11 cellular contexts compared by ENCODE assay signal in genomic region chr15:73602444-73602843, GRCh38. TPM values are rescaled to one million over a fixed set of nuclear protein-coding genes. Genes with fewer than 3 reads are reported as not detected.
DNase-seq lines count a peak whose midpoint lies in the region; ATAC-seq, FAIRE-seq and TF ChIP-seq lines count a peak whose summit lies in the region.
"Had no signal": no experiment of that assay in that cellular context is flagged by ENCODE, and none has a peak within 500 bp of the region (broad histone marks: within the 10 kb centered on the region; RNA-seq: fewer than 3 reads in every experiment).

No MANE protein-coding gene starts in this region.

- H2BK120ac ChIP-seq in H1 (replicated peaks; ENCODE audit: low read depth, low read length) = no peak overlapping the region

- no peak for TF ChIP-seq CTCF in breast epithelium (IDR thresholded peaks at IDR 0.05)
- no peak for TF ChIP-seq CTCF in MCF 10A (IDR thresholded peaks at IDR 0.05; ENCODE audit: unreplicated experiment)
- TF ChIP-seq CTCF in H1 (IDR thresholded peaks at IDR 0.05; ENCODE audit: control extremely low read depth in 1 of 3, insufficient read depth in 1 of 3, low read depth in 1 of 3, low read length in 3 of 3) = no peak

- peaks cover 14% of the 10 kb centered on the region for H3K79me1 ChIP-seq in H1 (ENCODE audit: low read depth, low read length)

- H3K27me3 ChIP-seq in breast epithelium = no peaks in the 10 kb centered on the region
- no peaks in the 10 kb centered on the region for H3K27me3 ChIP-seq in H1 (replicated peaks in 1 of 4; ENCODE audit: control insufficient read depth in 3 of 4, extremely low read depth in 1 of 4, insufficient read depth in 3 of 4, low read length in 3 of 4)
- H3K27me3 ChIP-seq in muscle layer of duodenum (ENCODE audit: low read depth, low read length) = no peaks in the 10 kb centered on the region
- H3K27me3 ChIP-seq in aorta (ENCODE audit: control insufficient read depth in 1 of 2, insufficient read depth in 2 of 2, low read length in 1 of 2) = no peaks in the 10 kb centered on the region
- H3K27me3 ChIP-seq: ovary had no signal

- no peak overlapping the region for H3K56ac ChIP-seq in H1 (replicated peaks; ENCODE audit: insufficient read length, low read depth, low read length)

- H3K36me3 Mint-ChIP-seq in MCF 10A (ENCODE audit: insufficient read depth, unreplicated experiment) = peaks cover 12% of the 10 kb centered on the region

- no peak overlapping the region for H2BK12ac ChIP-seq in H1 (ENCODE audit: low read depth, low read length)

- H3K4me1 ChIP-seq in breast epithelium = peaks cover 2 to 25% of the 10 kb centered on the region in 2 donors
- peaks cover 16 to 30% (median 26%) of the 10 kb centered on the region in 4 experiments; a peak in 6 of 7 replicates for H3K4me1 ChIP-seq in H1 (replicated peaks in 1 of 4; ENCODE audit: control insufficient read depth in 3 of 4, insufficient read depth in 4 of 4, low read length in 3 of 4)
- H3K4me1 ChIP-seq in muscle layer of duodenum (ENCODE audit: control insufficient read depth in 1 of 2, insufficient read depth in 2 of 2, low read length in 2 of 2) = peaks cover 36 to 82% of the 10 kb centered on the region in 2 donors
- peaks cover 15 to 27% of the 10 kb centered on the region in 2 donors for H3K4me1 ChIP-seq in aorta (ENCODE audit: control insufficient read depth in 1 of 2, insufficient read depth in 2 of 2, low read length in 2 of 2)

- no peak overlapping the region for H2BK20ac ChIP-seq in H1 (ENCODE audit: low read length)

- no peak overlapping the region for H2BK5ac ChIP-seq in H1 (ENCODE audit: low read depth, low read length)

- H3K18ac ChIP-seq in H1 (ENCODE audit: extremely low read depth, low read length) = no peak overlapping the region

- BruUV-seq in MCF 10A (replicated peaks; lab: Mats Ljungman, UMichigan) = no TSS peak

- no peak overlapping the region for H3K4ac ChIP-seq in H1 (replicated peaks; ENCODE audit: insufficient read length, low read depth, low read length)

- no peaks in the 10 kb centered on the region for H3K9me3 Mint-ChIP-seq in MCF 10A (ENCODE audit: unreplicated experiment)

- H3K36me3 ChIP-seq in breast epithelium = no peaks in the 10 kb centered on the region
- no peaks in the 10 kb centered on the region; a peak in 1 of 8 replicates for H3K36me3 ChIP-seq in H1 (ENCODE audit: control insufficient read depth in 2 of 4, insufficient read depth in 4 of 4, low read length in 3 of 4)
- no peaks in the 10 kb centered on the region for H3K36me3 ChIP-seq in muscle layer of duodenum (ENCODE audit: control insufficient read depth in 1 of 2, insufficient read depth in 2 of 2, low read length in 2 of 2)
- no peaks in the 10 kb centered on the region for H3K36me3 ChIP-seq in aorta (ENCODE audit: control insufficient read depth in 1 of 2, insufficient read depth in 2 of 2, low read length in 1 of 2)
- H3K36me3 ChIP-seq: ovary had no signal

- H4K91ac ChIP-seq in H1 (replicated peaks; ENCODE audit: insufficient read length, low read length) = no peak overlapping the region

- DNase-seq in breast epithelium (ENCODE audit: low spot score in 2 of 2) (no peak), MCF 10A (ENCODE audit: unreplicated experiment) (no peak), H1 (ENCODE audit: low read depth in 1 of 2, low spot score in 2 of 2) (no peak), aorta (no peak), RCC 7860 (ENCODE audit: low spot score) (no peak), islet precursor cell (no peak)
- no peak for DNase-seq in stimulated activated CD8-positive, alpha-beta memory T cell treated with anti-CD3 and anti-CD28 coated beads, Interleukin-4, amount 100 ng/mL, for 48 hours
- DNase-seq: amniotic stem cell, NCI-H1048 had no signal

- FAIRE-seq in H1 (lab: Jason Lieb, UNC) (no peak), RCC 7860 (lab: Jason Lieb, UNC) (no peak)

- H2AK5ac ChIP-seq in H1 (ENCODE audit: low read depth, low read length) = no peak overlapping the region

- peak overlapping the region; percentile 47 to 51; a peak in 3 of 4 replicates for H3K4me2 ChIP-seq in H1 (ENCODE audit: insufficient read depth in 1 of 2, low read depth in 2 of 2, low read length in 2 of 2)

- intact Hi-C loops in breast epithelium (cut with DNase I; ENCODE audit: low total_unique reads) (loop anchor here (5.0 to 10.0 kb wide), 2 partner anchors 135 to 878 kb away; no protein-coding TSS in a partner anchor), MCF 10A (cut with micrococcal nuclease) (no loop called here), aorta (cut with DNase I) (no loop called here)

- H3K9ac ChIP-seq in H1 (replicated peaks in 1 of 4; ENCODE audit: extremely low read depth in 1 of 4, low read depth in 3 of 4, low read length in 3 of 4) = no peak overlapping the region

- H3K27ac Mint-ChIP-seq in MCF 10A (ENCODE audit: low read depth, unreplicated experiment) = no peak overlapping the region

- POLR2A ChIA-PET in MCF 10A (lab: Yijun Ruan, JAX) = interaction anchor here (0.6 to 15.9 kb wide), 6 partner anchors 13 to 41 kb away, joined by 3 to 270 read pairs (median 10); partner anchors contain the start of gene NPTN
- POLR2A ChIA-PET in H1 (lab: Charles Lee; ENCODE audit: partially characterized antibody) = no interaction called here

- no peak overlapping the region for H2BK15ac ChIP-seq in H1 (ENCODE audit: low read length)

- CTCF ChIA-PET in MCF 10A (lab: Yijun Ruan, JAX) (interaction anchor here (1.0 to 3.8 kb wide), 2 partner anchors 33 to 82 kb away, joined by 3 to 32 read pairs; partner anchors contain the start of gene NPTN), H1 (lab: Charles Lee; ENCODE audit: partially characterized antibody) (interaction anchor here (1.0 to 1.8 kb wide), 9 partner anchors 33 to 109 kb away, joined by 3 to 12 read pairs (median 3); no protein-coding TSS in a partner anchor)

- H3K9me3 ChIP-seq in breast epithelium (no peaks in the 10 kb centered on the region), H1 (ENCODE audit: insufficient read depth in 2 of 2, low read depth in 1 of 2, low read length in 1 of 2) (no peaks in the 10 kb centered on the region), muscle layer of duodenum (ENCODE audit: control insufficient read depth in 1 of 2, low read length in 2 of 2) (no peaks in the 10 kb centered on the region), aorta (ENCODE audit: control insufficient read depth, low read length) (no peaks in the 10 kb centered on the region)
- H3K9me3 ChIP-seq: ovary had no signal

- no peak for TF ChIP-seq RAD21 in H1 (IDR thresholded peaks at IDR 0.05 in 1 of 2, conservative IDR thresholded peaks at IDR 0.05 in 1 of 2; ENCODE audit: low read depth in 2 of 2, low read length in 2 of 2)

- H3K79me2 ChIP-seq in H1 (ENCODE audit: control insufficient read depth in 1 of 2, insufficient read depth in 2 of 2, low read length in 2 of 2) = peaks cover 12 to 99% of the 10 kb centered on the region in 2 experiments

- H3K14ac ChIP-seq in H1 (ENCODE audit: insufficient read length) = no peak overlapping the region

- H3K23ac ChIP-seq in H1 (ENCODE audit: insufficient read length) = no peak overlapping the region

- no peak overlapping the region for H3K4me3 Mint-ChIP-seq in MCF 10A (ENCODE audit: unreplicated experiment)

- no peaks in the 10 kb centered on the region for H3K27me3 Mint-ChIP-seq in MCF 10A (ENCODE audit: insufficient read depth, unreplicated experiment)

- H3K4me3 ChIP-seq in breast epithelium (no peak overlapping the region), H1 (ENCODE audit: extremely low read depth in 1 of 4, insufficient read depth in 2 of 4, low read depth in 3 of 4, low read length in 4 of 4) (no peak overlapping the region), muscle layer of duodenum (ENCODE audit: low read depth in 1 of 2, low read length in 2 of 2) (no peak overlapping the region), aorta (ENCODE audit: low read length in 2 of 2) (no peak overlapping the region)
- H3K4me3 ChIP-seq: ovary had no signal

- H4K20me1 ChIP-seq in H1 (replicated peaks in 1 of 2; ENCODE audit: control insufficient read depth in 1 of 2, insufficient read depth in 2 of 2, low read length in 2 of 2) = peaks cover 20 to 39% of the 10 kb centered on the region in 2 experiments

- no peak for TF ChIP-seq EP300 in H1 (IDR thresholded peaks at IDR 0.05; ENCODE audit: borderline replicate concordance in 1 of 2, low read depth in 2 of 2, low read length in 2 of 2)

- no peak for TF ChIP-seq POLR2A in breast epithelium (IDR thresholded peaks at IDR 0.05)
- TF ChIP-seq POLR2A in H1 (IDR thresholded peaks at IDR 0.05; ENCODE audit: control extremely low read depth in 1 of 2, low read depth in 2 of 2, low read length in 2 of 2) = no peak

- H4K5ac ChIP-seq in H1 (ENCODE audit: insufficient read length, low read depth, low read length) = no peak overlapping the region

- H3K23me2 ChIP-seq in H1 (ENCODE audit: low read depth, low read length) = no peaks in the 10 kb centered on the region

- H3K4me1 Mint-ChIP-seq in MCF 10A (ENCODE audit: insufficient read depth, unreplicated experiment) = no peaks in the 10 kb centered on the region

- no peak for ATAC-seq in aorta (ENCODE audit: low FRiP score)

- H2AFZ ChIP-seq in H1 (ENCODE audit: low read length) = no peak overlapping the region

- peak overlapping the region; percentile 71 to 74 for H3K27ac ChIP-seq in breast epithelium
- no peak overlapping the region for H3K27ac ChIP-seq in H1 (ENCODE audit: low read depth, low read length)
- peak overlapping the region; percentile 61 for H3K27ac ChIP-seq in muscle layer of duodenum (ENCODE audit: low read length)
- peak overlapping the region; percentile 57 to 99 for H3K27ac ChIP-seq in aorta (ENCODE audit: low read depth in 1 of 2, low read length in 2 of 2)

- WGBS in H1 (ENCODE audit: extremely low coverage in 1 of 2, insufficient coverage in 1 of 2, insufficient read length in 1 of 2, insufficient replicate concordance in 2 of 2, low coverage in 1 of 2, low lambda C conversion rate in 2 of 2, missing lambda C conversion rate in 1 of 2), 2 experiments = 27% methylated on average over 1 of the region's 1 CpG; no CpG with 5 or more reads in 1 of the 2 experiments
- 1 to 11% methylated on average over 1 of the region's 1 CpG for WGBS in aorta, 2 donors

- H4K8ac ChIP-seq in H1 (ENCODE audit: extremely low read depth, insufficient read depth, low read length) = no peak overlapping the region

RNA-seq across cellular contexts. Expression of gene NPTN, which starts 30.7 kb away (rescaled TPM):
- total RNA-seq in breast epithelium (100 to 1,000 TPM in 2 of 3 donors, 10 to 100 TPM in 1; 82.1 to 107 (median 104) TPM), MCF 10A (2022) (71.0 and 78.9 TPM in 2 replicates), aorta (100 to 1,000 TPM; 169 to 221 TPM)
- total RNA-seq in H1 (2021; fragmentation: NEBNext Ultra II Directional; extraction: Animal tissue kit (Norgen Biotek cat#: 25700)) = 113 TPM in 2 replicates
- polyA plus RNA-seq in H1 (2011; rRNA removed) (59.7 and 67.0 TPM in 2 replicates), aorta (100 to 1,000 TPM; 128 to 173 TPM)
- polyA plus RNA-seq in H1 (2011; cell fraction: cytosol; rRNA removed) = 82.1 TPM
- polyA plus RNA-seq in H1 (2011; cell fraction: nucleus; rRNA removed) = 73.3 TPM
- 117 to 134 TPM (median 125 TPM) in 4 replicates for polyA plus RNA-seq in H1 (2012, experiment 1 of 2)
- polyA plus RNA-seq in H1 (2012, experiment 2 of 2) = 57.2 TPM
- polyA plus RNA-seq in H1 (2013, experiment 1 of 2) = 148 TPM
- polyA plus RNA-seq in H1 (2013, experiment 2 of 2) = 165 TPM
- 115 and 146 TPM in 2 replicates for polyA minus RNA-seq in H1 (2011; rRNA and poly(A)+ RNA removed)
- 50.1 TPM for polyA minus RNA-seq in H1 (2011; cell fraction: cytosol; rRNA and poly(A)+ RNA removed)
- 81.5 TPM for polyA minus RNA-seq in H1 (2011; cell fraction: nucleus; rRNA and poly(A)+ RNA removed)
